10 cellular contexts compared by ENCODE assay signal in the genomic region with DNA sequence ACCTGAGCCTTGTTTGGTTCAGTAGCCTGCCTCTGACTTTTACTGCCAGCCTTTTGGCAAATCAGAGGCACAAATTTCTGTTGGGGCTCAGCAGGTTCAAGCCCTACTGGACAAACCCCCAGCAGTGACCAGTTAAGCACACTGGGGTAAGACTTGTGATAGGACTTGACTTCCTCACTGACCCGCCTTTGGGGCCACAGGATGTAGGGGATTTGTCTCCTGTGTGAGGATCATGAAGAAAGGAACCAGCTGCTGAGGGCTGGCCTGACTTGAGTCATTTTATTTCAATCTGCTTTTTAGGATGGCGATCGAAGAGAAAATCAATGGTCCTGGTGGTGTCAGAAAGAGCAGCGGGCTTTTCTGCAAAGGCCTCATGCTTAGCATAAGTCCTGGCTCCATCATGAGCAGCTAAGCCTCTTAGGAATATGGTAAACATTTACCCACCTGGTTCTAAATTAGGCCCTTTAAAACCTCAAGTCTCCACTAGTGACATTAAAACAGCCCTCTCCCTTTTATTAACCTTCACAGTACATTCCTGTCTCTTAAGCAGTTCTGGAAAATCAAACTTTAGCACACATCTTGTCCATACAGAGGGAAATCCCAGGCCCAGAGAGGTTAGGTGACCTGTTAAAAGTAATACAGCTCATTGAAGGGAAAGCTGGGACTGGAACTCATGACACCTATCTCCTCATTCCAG. TPM values are rescaled to one million over a fixed set of nuclear protein-coding genes. Genes with fewer than 3 reads are reported as not detected.
DNase-seq lines count a peak whose midpoint lies in the region; ATAC-seq and TF ChIP-seq lines count a peak whose summit lies in the region.
"Had no signal": no experiment of that assay in that cellular context is flagged by ENCODE, and none has a peak within 500 bp of the region (broad histone marks: within the 10 kb centered on the region; RNA-seq: fewer than 3 reads in every experiment).

No MANE protein-coding gene starts in this region.

- H3K4me3 ChIP-seq in BLaER1 (no peak overlapping the region), cardiac fibroblast (replicated peaks in 1 of 2; ENCODE audit: low read depth in 2 of 2, low read length in 2 of 2) (no peak overlapping the region), ovary (no peak overlapping the region), dorsolateral prefrontal cortex (no peak overlapping the region)

- H3K9me3 ChIP-seq in BLaER1: no peaks in the 10 kb centered on the region
- H3K9me3 ChIP-seq in ovary: no peaks in the 10 kb centered on the region

- no peak for TF ChIP-seq EP300 in ovary (IDR thresholded peaks at IDR 0.05)

- peaks cover 100% of the 10 kb centered on the region for H4K20me1 ChIP-seq in BLaER1

- TF ChIP-seq POLR2A in ovary (IDR thresholded peaks at IDR 0.05): no peak

- H3K27me3 ChIP-seq in BLaER1: no peaks in the 10 kb centered on the region
- no peaks in the 10 kb centered on the region for H3K27me3 ChIP-seq in ovary
- H3K27me3 ChIP-seq in dorsolateral prefrontal cortex: no peaks in the 10 kb centered on the region

- intact Hi-C loops in ovary (cut with DNase I): no loop called here
- intact Hi-C loops in dorsolateral prefrontal cortex (cut with DNase I): no loop called here

- peaks cover 11% of the 10 kb centered on the region for H3K36me3 Mint-ChIP-seq in nephron progenitor cell (ENCODE audit: low read depth)

- no peaks in the 10 kb centered on the region for H3K27me3 Mint-ChIP-seq in nephron progenitor cell (ENCODE audit: low read depth, poor library complexity)

- H3K4me1 Mint-ChIP-seq in nephron progenitor cell: peaks cover 69% of the 10 kb centered on the region

- H3K27ac ChIP-seq in BLaER1 (peak overlapping the region; percentile 67), ovary (no peak overlapping the region), dorsolateral prefrontal cortex (peak overlapping the region in 24 of 59 donors; percentile 1 to 71 (median 38))

- H3K9me3 Mint-ChIP-seq in nephron progenitor cell: no peaks in the 10 kb centered on the region

- TF ChIP-seq CTCF in cardiac fibroblast (IDR thresholded peaks at IDR 0.05; ENCODE audit: low read depth, low read length): no peak
- no peak for TF ChIP-seq CTCF in nephron progenitor cell (IDR thresholded peaks at IDR 0.05)
- TF ChIP-seq CTCF in ovary (IDR thresholded peaks at IDR 0.05): no peak
- TF ChIP-seq CTCF in dorsolateral prefrontal cortex (IDR thresholded peaks at IDR 0.05 in 54 of 56, conservative IDR thresholded peaks at IDR 0.05 in 2 of 56; ENCODE audit: low read depth in 1 of 56, partially characterized antibody in 56 of 56): no peak

- H3K36me3 ChIP-seq in BLaER1 (peaks cover 35% of the 10 kb centered on the region), ovary (no peaks in the 10 kb centered on the region)

- H3K9ac ChIP-seq in BLaER1: peak overlapping the region; percentile 49; the same call in 1 of the 2 replicates

- no peak overlapping the region for H3K4me3 Mint-ChIP-seq in nephron progenitor cell

- no peak for ATAC-seq in GM19035 (IDR thresholded peaks at IDR 0.05; ENCODE audit: unreplicated experiment)

- H3K4me1 ChIP-seq in BLaER1: peaks cover 46% of the 10 kb centered on the region
- H3K4me1 ChIP-seq in ovary (ENCODE audit: insufficient read depth): peaks cover 42% of the 10 kb centered on the region

- peak overlapping the region; percentile 75 for H3K4me2 ChIP-seq in BLaER1

- WGBS in ovary, 3 donors: 86 to 93% (median 88%) methylated on average over 4 of the region's 4 CpGs

- DNase-seq in MV-4-11 (lab: John Stamatoyannopoulos, UW): peak; percentile 74
- DNase-seq in cardiac fibroblast (ENCODE audit: low read depth in 2 of 2): peak; percentile 12 to 21
- DNase-seq in nephron progenitor cell: no peak
- DNase-seq in ovary: no peak
- no peak for DNase-seq in activated CD4-positive, alpha-beta T cell treated with anti-CD3 and anti-CD28 coated beads, Interleukin-2, amount 50 U/mL, for 1 hour
- no peak for DNase-seq in dorsolateral prefrontal cortex
- DNase-seq: aorta, SHP77 had no signal

- peak overlapping the region; percentile 87 for H3K27ac Mint-ChIP-seq in nephron progenitor cell

RNA-seq across cellular contexts. Expression of a gene that starts 16.6 kb away (rescaled TPM):
- total RNA-seq in ovary (10 to 100 TPM; 48.5 to 99.1 (median 96.7) TPM), dorsolateral prefrontal cortex (100 to 1,000 TPM in 86 of 120 experiments, 10 to 100 TPM in 34; 68.7 to 154 (median 115) TPM)
- polyA plus RNA-seq in ovary: 100 to 1,000 TPM; 118 to 153 TPM

Comparison
In these comparisons a context has a peak if more than half of its experiments do, and no peak if none do; other contexts are left out.
1. DNase-seq: peak in MV-4-11 (single experiment) and cardiac fibroblast (2 of 2); none in nephron progenitor cell (single experiment), ovary (0 of 5), activated CD4-positive, alpha-beta T cell treated with anti-CD3 and anti-CD28 coated beads, Interleukin-2, amount 50 U/mL, for 1 hour (single experiment) and dorsolateral prefrontal cortex (0 of 10).